ENCODE assay signal across 8 cellular contexts in the genomic region with DNA sequence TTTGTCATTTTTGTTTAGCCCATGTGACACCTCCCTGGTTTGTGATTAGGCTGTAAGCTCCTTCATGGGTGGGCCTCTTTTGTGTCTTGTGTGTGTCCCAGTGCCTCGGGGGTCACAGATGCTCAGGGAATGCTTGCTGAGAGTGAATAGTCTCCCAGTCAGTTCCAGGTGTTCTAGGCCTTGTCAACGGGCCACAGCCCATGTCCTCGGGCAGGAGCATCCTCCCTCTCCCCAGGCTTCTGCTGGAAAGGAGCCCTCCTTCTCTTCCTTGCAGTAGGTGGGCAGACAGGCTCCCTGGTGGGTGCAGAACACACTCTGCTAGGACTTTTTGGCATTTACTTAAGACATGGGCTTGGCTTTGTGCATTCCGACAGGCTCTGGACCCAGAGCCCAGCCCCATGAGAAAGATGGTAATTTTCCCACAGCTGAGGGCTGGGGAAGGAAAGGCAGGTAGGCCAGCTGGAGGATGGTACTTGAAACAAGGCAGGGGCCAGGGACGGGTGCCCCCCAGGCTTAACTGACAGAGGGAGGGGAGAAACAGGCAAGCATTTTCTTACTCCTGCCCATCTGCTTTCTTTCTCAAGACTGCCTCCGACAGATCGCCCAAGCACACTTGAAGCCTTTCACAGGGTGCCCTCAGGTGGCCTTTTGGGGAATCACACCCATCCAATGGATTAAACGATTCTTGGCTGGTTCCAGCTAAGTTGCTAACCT. TPM values are rescaled to one million over a fixed set of nuclear protein-coding genes. Genes with fewer than 3 reads are reported as not detected.
DNase-seq lines count a peak whose midpoint lies in the region; ATAC-seq and TF ChIP-seq lines count a peak whose summit lies in the region.

No MANE protein-coding gene starts in this region.

- TF ChIP-seq CTCF in BE2C (IDR thresholded peaks at IDR 0.05; ENCODE audit: low read depth, low read length) (peak; percentile 81), choroid plexus epithelial cell (conservative IDR thresholded peaks at IDR 0.05; ENCODE audit: low read depth, low read length) (peak; percentile 89), lower leg skin (IDR thresholded peaks at IDR 0.05) (peak in 1 of 3 donors; percentile 83)

- intact Hi-C loops in lower leg skin (cut with DNase I; ENCODE audit: low total_unique reads): loop anchor here (5.0 kb wide), 1 partner anchor 167 kb away; no protein-coding TSS in a partner anchor

- 19 to 20% methylated on average over 8 of the region's 8 CpGs for WGBS in lower leg skin, 2 donors

- H3K36me3 ChIP-seq in BE2C: no peaks in the 10 kb centered on the region; the same call in 1 of the 2 replicates

- H3K4me1 ChIP-seq in BE2C: peaks cover 27% of the 10 kb centered on the region

- H3K27me3 ChIP-seq in BE2C: no peaks in the 10 kb centered on the region

- H3K4me3 ChIP-seq in BE2C (ENCODE audit: low read depth, low read length) (no peak overlapping the region), choroid plexus epithelial cell (ENCODE audit: low read depth, low read length) (no peak overlapping the region), lower leg skin (ENCODE audit: low read depth, poor library complexity, severe bottlenecking) (no peak overlapping the region)

- no peaks in the 10 kb centered on the region for H3K9me3 ChIP-seq in BE2C

- TF ChIP-seq POLR2A in lower leg skin (IDR thresholded peaks at IDR 0.05): no peak

- no peak for ATAC-seq in HG03571 (IDR thresholded peaks at IDR 0.05; ENCODE audit: unreplicated experiment)

- peak; percentile 70 for DNase-seq in BE2C
- peak; percentile 62 for DNase-seq in HCEC 1CT
- DNase-seq in NCI-H524 treated with DMSO at 0.1 percent for 48 hours (lab: John Stamatoyannopoulos, UW): peak; percentile 88
- peak; percentile 67 to 76 for DNase-seq in activated CD4-positive, alpha-beta T cell treated with anti-CD3 and anti-CD28 coated beads for 4 hours
- peak; percentile 93 for DNase-seq in choroid plexus epithelial cell (ENCODE audit: low read depth)
- peak; percentile 85 to 95 for DNase-seq in lower leg skin (ENCODE audit: low spot score in 2 of 2)
- peak; percentile 55 to 73 (median 57) for DNase-seq in stimulated activated CD4-positive, alpha-beta T cell treated with anti-CD3 and anti-CD28 coated beads, TNF-alpha, amount 100 ng/mL, for 24 hours (ENCODE audit: low read depth in 3 of 3)

RNA-seq across cellular contexts. Expression of gene CPLANE2, which starts 7.1 kb away (rescaled TPM):
- polyA plus RNA-seq in BE2C (2012; ENCODE audit: insufficient read depth, insufficient read length, low read depth): 2.4 TPM
- 10 to 100 TPM in 2 of 4 donors, 1 to 10 TPM in 2; 6.0 to 17.2 (median 10.4) TPM for total RNA-seq in lower leg skin

RNA-seq across cellular contexts. Expression of gene ARHGEF19, which starts 31.6 kb away (rescaled TPM):
- 13.3 TPM for polyA plus RNA-seq in BE2C (2012; ENCODE audit: insufficient read depth, insufficient read length, low read depth)
- 10 to 100 TPM; 45.7 to 63.1 (median 48.5) TPM for total RNA-seq in lower leg skin
